In genomic region chr17:82133160-82133953, GRCh38 we compare ENCODE assay signal across 8 cellular contexts. TPM values are rescaled to one million over a fixed set of nuclear protein-coding genes. Genes with fewer than 3 reads are reported as not detected.
DNase-seq lines count a peak whose midpoint lies in the region; ATAC-seq, FAIRE-seq and TF ChIP-seq lines count a peak whose summit lies in the region.
"Not testable (repeated sequence)": the region's sequence is repeated elsewhere in the genome, so short reads cannot be mapped to it uniquely, and the experiment has no call there.

No MANE protein-coding gene starts in this region.

- not testable (repeated sequence) for H3K27me3 ChIP-seq in GM12878 (replicated peaks in 1 of 2; ENCODE audit: control insufficient read depth in 2 of 2, insufficient read depth in 2 of 2, low read length in 1 of 2); prostate gland (replicated peaks; ENCODE audit: insufficient read depth); upper lobe of right lung

- TF ChIP-seq CTCF in GM12878 (IDR thresholded peaks at IDR 0.05 in 2 of 3, conservative IDR thresholded peaks at IDR 0.05 in 1 of 3; ENCODE audit: control insufficient read depth in 2 of 3, extremely low read depth in 1 of 3, insufficient read depth in 1 of 3, low read depth in 3 of 3, low read length in 3 of 3); prostate gland (IDR thresholded peaks at IDR 0.05); upper lobe of right lung (IDR thresholded peaks at IDR 0.05): not testable (repeated sequence)

- not testable (repeated sequence) for BruUV-seq in GM12878 (replicated peaks; lab: Mats Ljungman, UMichigan)

- TF ChIP-seq RAD21 in GM12878 (IDR thresholded peaks at IDR 0.05; ENCODE audit: insufficient read depth, low read depth, low read length): not testable (repeated sequence)

- H4K20me1 ChIP-seq in GM12878 (ENCODE audit: control insufficient read depth, insufficient read depth): not testable (repeated sequence)

- not testable (repeated sequence) for TF ChIP-seq POLR2A in GM12878 (IDR thresholded peaks at IDR 0.05; ENCODE audit: low read depth, low read length); prostate gland (IDR thresholded peaks at IDR 0.05)

- POLR2A ChIA-PET in GM12878 (lab: Charles Lee): interaction anchor here (0.7 kb wide), 1 partner anchor 1978 kb away, joined by 8 read pairs; no protein-coding TSS in a partner anchor

- not testable (repeated sequence) for H3K9me3 ChIP-seq in GM12878 (replicated peaks; ENCODE audit: control insufficient read depth, insufficient read depth, low read length); prostate gland; upper lobe of right lung

- SMC1A ChIA-PET in GM12878 (lab: Charles Lee; ENCODE audit: uncharacterized antibody, unreplicated experiment): not testable (repeated sequence)

- in situ Hi-C loops in Caki2 (cut with HindIII; ENCODE audit: low pct_unique_long_range_greater_than_20kb, low sequenced_read_pairs): loop anchor here (10.0 kb wide), 1 partner anchor 71 kb away; no protein-coding TSS in a partner anchor
- in situ Hi-C loops in GM12878 (cut with MboI): not testable (repeated sequence)

- peak; percentile 64 for DNase-seq in Caki2 (ENCODE audit: low read depth)
- peak; percentile 24 for DNase-seq in M059J (ENCODE audit: low read depth)
- peak; percentile 44 for DNase-seq in NOMO-1 treated with DMSO at 0.1 percent for 48 hours (lab: John Stamatoyannopoulos, UW; ENCODE audit: unreplicated experiment)
- DNase-seq in GM12878 (ENCODE audit: low read depth, low spot score); left lobe of liver (ENCODE audit: low spot score); upper lobe of right lung: not testable (repeated sequence)
- peak; percentile 77 for DNase-seq in fibroblast of gingiva (ENCODE audit: low read depth)
- DNase-seq in prostate gland (ENCODE audit: low spot score): peak; percentile 68

- ATAC-seq in GM12878: peak; percentile 58
- ATAC-seq in left lobe of liver: peak; percentile 77
- ATAC-seq in upper lobe of right lung: peak; percentile 51

- H2AFZ ChIP-seq in GM12878 (ENCODE audit: control insufficient read depth, low read depth, low read length): not testable (repeated sequence)

- H3K9ac ChIP-seq in GM12878 (ENCODE audit: control insufficient read depth, insufficient read depth, low read length): not testable (repeated sequence)

- H3K4me3 ChIP-seq in GM12878, prostate gland, upper lobe of right lung: not testable (repeated sequence)

- not testable (repeated sequence) for H3K79me2 ChIP-seq in GM12878 (ENCODE audit: control insufficient read depth, insufficient read depth, low read length)

- CTCF ChIA-PET in GM12878 (lab: Yijun Ruan, JAX): not testable (repeated sequence)

- TF ChIP-seq EP300 in GM12878 (IDR thresholded peaks at IDR 0.05; ENCODE audit: borderline replicate concordance in 1 of 2, control insufficient read depth in 1 of 2, low read depth in 2 of 2, low read length in 2 of 2): not testable (repeated sequence)

- not testable (repeated sequence) for H3K27ac ChIP-seq in GM12878 (ENCODE audit: control insufficient read depth, insufficient read depth)
- H3K27ac ChIP-seq in prostate gland (peak overlapping the region; percentile 88 to 93), upper lobe of right lung (peak overlapping the region; percentile 70)

- not testable (repeated sequence) for FAIRE-seq in GM12878 (lab: Jason Lieb, UNC)

- RAD21 ChIA-PET in GM12878 (lab: Charles Lee; ENCODE audit: unreplicated experiment): not testable (repeated sequence)

- peak overlapping the region; percentile 25; the same call in 1 of the 2 replicates for H3K4me2 ChIP-seq in GM12878 (ENCODE audit: control insufficient read depth, insufficient read depth)

- H3K36me3 ChIP-seq in GM12878 (ENCODE audit: control insufficient read depth in 2 of 2, insufficient read depth in 2 of 2, low read length in 1 of 2); prostate gland; upper lobe of right lung: not testable (repeated sequence)

- WGBS in GM12878 (ENCODE audit: insufficient coverage, insufficient replicate concordance, low lambda C conversion rate, missing lambda C conversion rate): 38% methylated on average over 8 of the region's 8 CpGs
- WGBS in prostate gland: 51% methylated on average over 8 of the region's 8 CpGs

- intact Hi-C loops in GM12878 (cut with micrococcal nuclease; ENCODE audit: unreplicated experiment); prostate gland (cut with DNase I); upper lobe of right lung (cut with DNase I): not testable (repeated sequence)

- not testable (repeated sequence) for H3K4me1 ChIP-seq in GM12878 (ENCODE audit: control insufficient read depth, insufficient read depth, low read length); prostate gland (replicated peaks); upper lobe of right lung

TF ChIP-seq in GM12878, 131 proteins besides CTCF, POLR2A, EP300 and RAD21:
- 0 out of 2 replicates have a peak, but pooled peaks have one; percentile 34 for TF ChIP-seq PAX5 (IDR thresholded peaks at IDR 0.05; ENCODE audit: borderline replicate concordance, low read depth, low read length)
- peak; percentile 31; the same call in 1 of the 2 replicates for TF ChIP-seq IKZF1 (conservative IDR thresholded peaks at IDR 0.05)
- peak in 1 of 2 experiments; percentile 68; a peak in 1 of 4 replicates for TF ChIP-seq BHLHE40 (IDR thresholded peaks at IDR 0.05; ENCODE audit: borderline replicate concordance in 1 of 2, low read depth in 2 of 2, low read length in 1 of 2)
- TF ChIP-seq MTA2 (IDR thresholded peaks at IDR 0.05; ENCODE audit: low read depth): peak; percentile 12; the same call in 1 of the 2 replicates
- TF ChIP-seq SKIL (IDR thresholded peaks at IDR 0.05; ENCODE audit: low read depth, poor library complexity, severe bottlenecking): peak; percentile 48
- peak; percentile 57; the same call in 1 of the 2 replicates for TF ChIP-seq RELB (IDR thresholded peaks at IDR 0.05; ENCODE audit: low read depth)
- TF ChIP-seq IKZF2 (IDR thresholded peaks at IDR 0.05): peak; percentile 71 to 75

RNA-seq across cellular contexts. Expression of gene FASN, which starts 35.3 kb away (rescaled TPM):
- 58.4 and 64.6 TPM in 2 replicates for total RNA-seq in Caki2 (2014; rRNA removed; shearing (Covaris generic); ENCODE audit: low replicate concordance)
- 50.8 and 90.9 TPM in 2 replicates for total RNA-seq in M059J (2014; rRNA removed; shearing (Covaris generic))
- 81.2 and 110 TPM in 2 replicates for total RNA-seq in GM12878 (2013; cell fraction: nucleolus; rRNA removed)
- total RNA-seq in GM12878 (2014; rRNA removed) (67.4 and 73.8 TPM in 2 replicates), GM12878 (2014; rRNA removed; fragmentation: Illumina TruSeq; extraction: Trizol) (18.0 and 20.8 TPM in 2 replicates), GM12878 (2021) (333 and 348 TPM in 2 replicates), left lobe of liver (267 TPM), prostate gland (100 to 1,000 TPM; 192 to 388 TPM), upper lobe of right lung (432 TPM)
- 15.3 TPM for polyA plus RNA-seq in GM12878 (2011; ENCODE audit: low read depth)
- polyA plus RNA-seq in GM12878 (2011; rRNA removed) (4.5 and 10.8 TPM in 2 replicates), GM12878 (2014; fragmentation: Illumina TruSeq; extraction: Trizol) (1.6 and 12.8 TPM in 2 replicates), GM12878 (2014; fragmentation: Nextera tagmentation; extraction: Ambion mirVana) (under 1 TPM; 0.19 to 0.31 TPM), GM12878 (2014; rRNA removed) (87.8 and 131 TPM in 2 replicates), GM12878 (2016; fragmentation: Nextera tagmentation; extraction: Ambion mirVana) (10 to 100 TPM; 40.1 to 42.5 TPM)
- 31.3 and 40.9 TPM in 2 replicates for polyA plus RNA-seq in GM12878 (2011; cell fraction: cytosol; rRNA removed)
- 137 and 205 TPM in 2 replicates for polyA plus RNA-seq in GM12878 (2011; cell fraction: nucleus; rRNA removed)
- 82.0 and 91.6 TPM in 2 replicates for polyA plus RNA-seq in GM12878 (2012)
- 21.8 and 51.5 TPM in 2 replicates for polyA minus RNA-seq in GM12878 (2011; rRNA and poly(A)+ RNA removed)
- 91.7 and 93.8 TPM in 2 replicates for polyA minus RNA-seq in GM12878 (2011; cell fraction: cytosol; rRNA and poly(A)+ RNA removed)
- 35.7 and 66.9 TPM in 2 replicates for polyA minus RNA-seq in GM12878 (2011; cell fraction: nucleus; rRNA and poly(A)+ RNA removed)
